Comparison of ENCODE assay signal across 2 cellular contexts in the genomic region with DNA sequence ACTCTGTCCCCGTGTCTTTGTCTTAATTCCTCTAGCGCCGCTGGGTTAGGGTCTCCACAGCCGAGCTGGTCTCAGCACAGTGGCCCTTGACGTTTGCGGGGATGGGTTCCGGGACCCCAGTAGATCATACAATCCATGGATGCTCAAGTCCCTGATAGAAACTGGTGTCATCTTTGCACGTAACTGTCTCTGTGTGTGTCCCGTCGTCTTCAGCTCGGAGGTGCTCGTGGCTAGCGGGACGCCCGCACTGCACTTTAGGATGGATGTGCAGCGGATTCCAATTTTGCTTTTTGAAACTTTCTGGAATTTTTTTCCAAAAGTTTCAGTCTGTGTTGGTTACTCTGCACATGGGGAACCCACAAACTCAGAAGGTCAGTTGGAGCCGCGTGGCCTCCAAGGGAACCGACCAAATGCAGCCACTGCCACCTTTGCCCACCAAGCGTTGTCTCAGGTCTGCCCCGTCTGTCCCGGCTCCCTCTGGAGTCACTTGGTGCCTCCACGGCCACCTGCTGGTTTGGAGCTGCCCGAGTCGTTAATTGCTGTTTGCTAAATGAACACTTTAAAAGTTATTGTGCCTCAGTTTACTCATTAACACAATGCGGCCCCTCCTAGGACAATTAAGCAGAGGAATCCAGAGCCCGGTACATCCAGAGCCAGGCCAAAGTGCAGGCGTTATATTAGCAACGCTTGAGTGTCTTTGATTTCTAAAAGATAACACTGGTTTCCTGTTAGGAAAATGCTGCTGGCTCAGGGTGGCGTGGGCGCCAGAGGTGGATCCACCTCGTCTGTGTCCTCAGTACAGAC.
TF ChIP-seq lines count a peak whose summit lies in the region.

No MANE protein-coding gene starts in this region.

TF ChIP-seq in SK-N-SH, 30 proteins besides CTCF, POLR2A, EP300 and RAD21 (continued from another document):
- no peak for TF ChIP-seq REST (IDR thresholded peaks at IDR 0.05; ENCODE audit: low read depth, low read length)
- TF ChIP-seq SIN3A (IDR thresholded peaks at IDR 0.05; ENCODE audit: borderline replicate concordance, low read depth, low read length) = no peak
- TF ChIP-seq, protein P1, sequence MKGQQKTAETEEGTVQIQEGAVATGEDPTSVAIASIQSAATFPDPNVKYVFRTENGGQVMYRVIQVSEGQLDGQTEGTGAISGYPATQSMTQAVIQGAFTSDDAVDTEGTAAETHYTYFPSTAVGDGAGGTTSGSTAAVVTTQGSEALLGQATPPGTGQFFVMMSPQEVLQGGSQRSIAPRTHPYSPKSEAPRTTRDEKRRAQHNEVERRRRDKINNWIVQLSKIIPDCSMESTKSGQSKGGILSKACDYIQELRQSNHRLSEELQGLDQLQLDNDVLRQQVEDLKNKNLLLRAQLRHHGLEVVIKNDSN (IDR thresholded peaks at IDR 0.05; ENCODE audit: borderline replicate concordance, low read depth) = no peak
- TF ChIP-seq FOXJ3 (CRISPR knock-in tag; IDR thresholded peaks at IDR 0.05) = no peak
- no peak for TF ChIP-seq RXRA (IDR thresholded peaks at IDR 0.05; ENCODE audit: borderline replicate concordance, low read depth)
- no peak for TF ChIP-seq CHD2 (IDR thresholded peaks at IDR 0.05; ENCODE audit: low read length, partially characterized antibody)
- no peak for TF ChIP-seq IRF3 (IDR thresholded peaks at IDR 0.05; ENCODE audit: low read depth, low read length)
- no peak for TF ChIP-seq MXI1 (IDR thresholded peaks at IDR 0.05; ENCODE audit: low read depth, low read length)
- no peak for TF ChIP-seq NFIC (IDR thresholded peaks at IDR 0.05; ENCODE audit: borderline replicate concordance)
- no peak for TF ChIP-seq NRF1 (IDR thresholded peaks at IDR 0.05; ENCODE audit: low read depth, low read length)
- no peak for TF ChIP-seq GATA2 (CRISPR knock-in tag; IDR thresholded peaks at IDR 0.05)
- TF ChIP-seq RFX5 (IDR thresholded peaks at IDR 0.05; ENCODE audit: low read length) = no peak
- TF ChIP-seq MEF2A (IDR thresholded peaks at IDR 0.05; ENCODE audit: borderline replicate concordance, low read depth) = no peak

TF ChIP-seq in SK-N-SH treated with all-trans-retinoic acid at 6 μM for 48 hours, 23 proteins besides CTCF, POLR2A, EP300 and RAD21 (continued from another document):
- TF ChIP-seq PATZ1 (CRISPR knock-in tag; IDR thresholded peaks at IDR 0.05; ENCODE audit: borderline replicate concordance) (no peak), ZNF565 (CRISPR knock-in tag; conservative IDR thresholded peaks at IDR 0.05; ENCODE audit: low read depth) (no peak), PPARA (CRISPR knock-in tag; IDR thresholded peaks at IDR 0.05; ENCODE audit: borderline replicate concordance) (no peak), RARB (CRISPR knock-in tag; IDR thresholded peaks at IDR 0.05) (no peak), TOX (CRISPR knock-in tag; IDR thresholded peaks at IDR 0.05; ENCODE audit: borderline replicate concordance) (no peak), ZNF70 (CRISPR knock-in tag; IDR thresholded peaks at IDR 0.05) (no peak)
- TF ChIP-seq, protein P2, sequence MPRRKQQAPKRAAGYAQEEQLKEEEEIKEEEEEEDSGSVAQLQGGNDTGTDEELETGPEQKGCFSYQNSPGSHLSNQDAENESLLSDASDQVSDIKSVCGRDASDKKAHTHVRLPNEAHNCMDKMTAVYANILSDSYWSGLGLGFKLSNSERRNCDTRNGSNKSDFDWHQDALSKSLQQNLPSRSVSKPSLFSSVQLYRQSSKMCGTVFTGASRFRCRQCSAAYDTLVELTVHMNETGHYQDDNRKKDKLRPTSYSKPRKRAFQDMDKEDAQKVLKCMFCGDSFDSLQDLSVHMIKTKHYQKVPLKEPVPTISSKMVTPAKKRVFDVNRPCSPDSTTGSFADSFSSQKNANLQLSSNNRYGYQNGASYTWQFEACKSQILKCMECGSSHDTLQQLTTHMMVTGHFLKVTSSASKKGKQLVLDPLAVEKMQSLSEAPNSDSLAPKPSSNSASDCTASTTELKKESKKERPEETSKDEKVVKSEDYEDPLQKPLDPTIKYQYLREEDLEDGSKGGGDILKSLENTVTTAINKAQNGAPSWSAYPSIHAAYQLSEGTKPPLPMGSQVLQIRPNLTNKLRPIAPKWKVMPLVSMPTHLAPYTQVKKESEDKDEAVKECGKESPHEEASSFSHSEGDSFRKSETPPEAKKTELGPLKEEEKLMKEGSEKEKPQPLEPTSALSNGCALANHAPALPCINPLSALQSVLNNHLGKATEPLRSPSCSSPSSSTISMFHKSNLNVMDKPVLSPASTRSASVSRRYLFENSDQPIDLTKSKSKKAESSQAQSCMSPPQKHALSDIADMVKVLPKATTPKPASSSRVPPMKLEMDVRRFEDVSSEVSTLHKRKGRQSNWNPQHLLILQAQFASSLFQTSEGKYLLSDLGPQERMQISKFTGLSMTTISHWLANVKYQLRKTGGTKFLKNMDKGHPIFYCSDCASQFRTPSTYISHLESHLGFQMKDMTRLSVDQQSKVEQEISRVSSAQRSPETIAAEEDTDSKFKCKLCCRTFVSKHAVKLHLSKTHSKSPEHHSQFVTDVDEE (CRISPR knock-in tag; IDR thresholded peaks at IDR 0.05) = no peak
